18 cellular contexts compared by ENCODE assay signal in genomic region chr15:28913171-28913765, GRCh38. TPM values are rescaled to one million over a fixed set of nuclear protein-coding genes. Genes with fewer than 3 reads are reported as not detected.
A peak's percentile ranks its signal among the peaks of the same experiment; 100 is the strongest.
DNase-seq lines count a peak whose midpoint lies in the region; TF ChIP-seq lines count a peak whose summit lies in the region.
"Had no signal": no experiment of that assay in that cellular context is flagged by ENCODE, and none has a peak within 500 bp of the region (broad histone marks: within the 10 kb centered on the region; RNA-seq: fewer than 3 reads in every experiment).

No MANE protein-coding gene starts in this region.

- H3K27ac Mint-ChIP-seq in activated naive CD4-positive, alpha-beta T cell treated with anti-CD3 and anti-CD28 coated beads for 36 hours, result no peak overlapping the region
- H3K27ac Mint-ChIP-seq in glutamatergic neuron (ENCODE audit: unreplicated experiment), result peak overlapping the region; percentile 99
- H3K27ac Mint-ChIP-seq: activated CD4-positive, alpha-beta T cell treated with anti-CD3 and anti-CD28 coated beads, Interleukin-2, amount 10 ng/mL, durations not matched to agents 7 days and 5 days; activated T-helper 1 cell treated with anti-CD3 and anti-CD28 coated beads, Interleukin-12 subunit alpha, Interleukin-12 subunit beta, Interleukin-2, Interleukin-4 antibody, amounts not matched to agents 30 ng/mL and 10 ng/mL and 1 ng/mL, durations not matched to agents 14 hours and 24 hours and 36 hours had no signal

- H3K27me3 ChIP-seq in SK-N-SH (ENCODE audit: insufficient read depth), result no peaks in the 10 kb centered on the region
- H3K27me3 ChIP-seq in smooth muscle cell (ENCODE audit: low read depth), result no peaks in the 10 kb centered on the region
- H3K27me3 ChIP-seq: body of pancreas, thyroid gland had no signal

- peaks cover 2% of the 10 kb centered on the region for H3K36me3 Mint-ChIP-seq in activated naive CD4-positive, alpha-beta T cell treated with anti-CD3 and anti-CD28 coated beads for 36 hours (ENCODE audit: low read depth)
- peaks cover 4% of the 10 kb centered on the region for H3K36me3 Mint-ChIP-seq in glutamatergic neuron (ENCODE audit: unreplicated experiment)

- no peaks in the 10 kb centered on the region for H3F3A ChIP-seq in SK-N-SH (replicated peaks; ENCODE audit: insufficient read depth)
- H3F3A ChIP-seq in smooth muscle cell (ENCODE audit: low read depth), result no peaks in the 10 kb centered on the region

- TF ChIP-seq EP300 in SK-N-SH (IDR thresholded peaks at IDR 0.05; ENCODE audit: borderline replicate concordance in 1 of 2, low read depth in 1 of 2, low read length in 1 of 2), result no peak

- peaks cover 39% of the 10 kb centered on the region for H3K4me1 Mint-ChIP-seq in activated naive CD4-positive, alpha-beta T cell treated with anti-CD3 and anti-CD28 coated beads for 36 hours (ENCODE audit: low read depth)
- peaks cover 53% of the 10 kb centered on the region for H3K4me1 Mint-ChIP-seq in glutamatergic neuron (ENCODE audit: low read depth, unreplicated experiment)

- H2AFZ ChIP-seq in SK-N-SH (ENCODE audit: low read depth) (no peak overlapping the region), smooth muscle cell (ENCODE audit: low read depth) (no peak overlapping the region)

- WGBS in SK-N-SH (ENCODE audit: low lambda C conversion rate), result 90% methylated on average over 6 of the region's 9 CpGs
- WGBS in smooth muscle cell (ENCODE audit: low lambda C conversion rate), result 95% methylated on average over 9 of the region's 9 CpGs

- H3K9me3 ChIP-seq in SK-N-SH (no peaks in the 10 kb centered on the region), smooth muscle cell (replicated peaks; ENCODE audit: low read depth) (no peaks in the 10 kb centered on the region)
- H3K9me3 ChIP-seq: body of pancreas, thyroid gland had no signal

- no peaks in the 10 kb centered on the region for H3K9me3 Mint-ChIP-seq in activated naive CD4-positive, alpha-beta T cell treated with anti-CD3 and anti-CD28 coated beads for 36 hours
- H3K9me3 Mint-ChIP-seq in glutamatergic neuron (ENCODE audit: unreplicated experiment), result peaks cover 8% of the 10 kb centered on the region
- H3K9me3 Mint-ChIP-seq: activated CD4-positive, alpha-beta T cell treated with anti-CD3 and anti-CD28 coated beads, Interleukin-2, amount 10 ng/mL, durations not matched to agents 7 days and 5 days; activated T-helper 1 cell treated with anti-CD3 and anti-CD28 coated beads, Interleukin-12 subunit alpha, Interleukin-12 subunit beta, Interleukin-2, Interleukin-4 antibody, amounts not matched to agents 30 ng/mL and 10 ng/mL and 1 ng/mL, durations not matched to agents 14 hours and 24 hours and 36 hours had no signal

- CTCF ChIA-PET in activated naive CD4-positive, alpha-beta T cell treated with anti-CD3 and anti-CD28 coated beads for 36 hours (lab: Charles Lee), result interaction anchor here (1.8 to 2.3 kb wide), 2 partner anchors 8 to 11 kb away, joined by 5 to 6 read pairs; no protein-coding TSS in a partner anchor
- CTCF ChIA-PET in SK-N-SH (lab: Yijun Ruan, JAX), result interaction anchor here (0.6 to 3.3 kb wide), 17 partner anchors 8 to 177 kb away, joined by 3 to 18 read pairs (median 4); partner anchors contain the start of gene APBA2

- H3K4me3 Mint-ChIP-seq in activated naive CD4-positive, alpha-beta T cell treated with anti-CD3 and anti-CD28 coated beads for 36 hours, result no peak overlapping the region
- peak overlapping the region; percentile 25 for H3K4me3 Mint-ChIP-seq in glutamatergic neuron (ENCODE audit: unreplicated experiment)
- H3K4me3 Mint-ChIP-seq: activated CD4-positive, alpha-beta T cell treated with anti-CD3 and anti-CD28 coated beads, Interleukin-2, amount 10 ng/mL, durations not matched to agents 7 days and 5 days; activated T-helper 1 cell treated with anti-CD3 and anti-CD28 coated beads, Interleukin-12 subunit alpha, Interleukin-12 subunit beta, Interleukin-2, Interleukin-4 antibody, amounts not matched to agents 30 ng/mL and 10 ng/mL and 1 ng/mL, durations not matched to agents 14 hours and 24 hours and 36 hours had no signal

- intact Hi-C loops in activated naive CD4-positive, alpha-beta T cell treated with anti-CD3 and anti-CD28 coated beads for 36 hours (cut with micrococcal nuclease), result no loop called here

- TF ChIP-seq RAD21 in SK-N-SH (IDR thresholded peaks at IDR 0.05; ENCODE audit: low read length), result peak; percentile 51

- peaks cover 0 to 52% of the 10 kb centered on the region in 2 experiments; a peak in 2 of 4 replicates for H3K4me1 ChIP-seq in SK-N-SH (ENCODE audit: control insufficient read depth in 1 of 2, insufficient read depth in 2 of 2, low read depth in 1 of 2, low read length in 1 of 2)
- peaks cover 9% of the 10 kb centered on the region for H3K4me1 ChIP-seq in smooth muscle cell (ENCODE audit: low read depth)
- H3K4me1 ChIP-seq: thyroid gland had no signal

- H4K20me1 ChIP-seq in SK-N-SH (ENCODE audit: insufficient read depth), result no peaks in the 10 kb centered on the region
- H4K20me1 ChIP-seq in smooth muscle cell (ENCODE audit: low read depth), result no peaks in the 10 kb centered on the region

- POLR2A ChIA-PET in SK-N-SH (lab: Yijun Ruan, JAX), result interaction anchor here (1.9 to 2.6 kb wide), 2 partner anchors 10 to 27 kb away, joined by 6 to 33 read pairs; partner anchors contain the start of gene APBA2

- no peak for TF ChIP-seq CTCF in SK-N-SH (IDR thresholded peaks at IDR 0.05)
- TF ChIP-seq CTCF in glutamatergic neuron (IDR thresholded peaks at IDR 0.05; ENCODE audit: partially characterized antibody, unreplicated experiment), result peak; percentile 45
- TF ChIP-seq CTCF in smooth muscle cell (IDR thresholded peaks at IDR 0.05; ENCODE audit: borderline replicate concordance, insufficient read depth, poor library complexity, severe bottlenecking), result peak; percentile 8

- H3K4me3 ChIP-seq in SK-N-SH (ENCODE audit: low read depth in 2 of 2, low read length in 1 of 2) (no peak overlapping the region), smooth muscle cell (no peak overlapping the region)
- H3K4me3 ChIP-seq: body of pancreas, thyroid gland had no signal

- H3K27me3 Mint-ChIP-seq in activated naive CD4-positive, alpha-beta T cell treated with anti-CD3 and anti-CD28 coated beads for 36 hours (ENCODE audit: low read depth), result no peaks in the 10 kb centered on the region
- H3K27me3 Mint-ChIP-seq in glutamatergic neuron (ENCODE audit: unreplicated experiment), result peaks cover 4% of the 10 kb centered on the region
- H3K27me3 Mint-ChIP-seq: activated CD4-positive, alpha-beta T cell treated with anti-CD3 and anti-CD28 coated beads, Interleukin-2, amount 10 ng/mL, durations not matched to agents 7 days and 5 days had no signal

- H3K79me2 ChIP-seq in SK-N-SH (ENCODE audit: insufficient read depth) (no peaks in the 10 kb centered on the region), smooth muscle cell (ENCODE audit: low read depth) (no peaks in the 10 kb centered on the region)

- no peak overlapping the region for H3K9ac ChIP-seq in SK-N-SH
- no peak overlapping the region for H3K9ac ChIP-seq in smooth muscle cell (ENCODE audit: low read depth)

- H3K9me2 ChIP-seq in SK-N-SH, result no peaks in the 10 kb centered on the region

- H3K36me3 ChIP-seq in SK-N-SH (replicated peaks in 1 of 2; ENCODE audit: control insufficient read depth in 1 of 2, insufficient read depth in 2 of 2, low read length in 1 of 2) (no peaks in the 10 kb centered on the region), smooth muscle cell (ENCODE audit: low read depth) (no peaks in the 10 kb centered on the region)
- H3K36me3 ChIP-seq: thyroid gland had no signal

- H3K27ac ChIP-seq in SK-N-SH (ENCODE audit: low read depth in 2 of 2, low read length in 1 of 2) (peak overlapping the region in 1 of 2 experiments; percentile 88; a peak in 2 of 4 replicates), smooth muscle cell (ENCODE audit: low read depth) (no peak overlapping the region)
- H3K27ac ChIP-seq: body of pancreas, thyroid gland had no signal

- no peak overlapping the region for H3K4me2 ChIP-seq in SK-N-SH
- no peak overlapping the region for H3K4me2 ChIP-seq in smooth muscle cell

- peak; percentile 2 for DNase-seq in activated naive CD4-positive, alpha-beta T cell treated with anti-CD3 and anti-CD28 coated beads for 36 hours
- no peak for DNase-seq in activated naive CD4-positive, alpha-beta T cell (lab: John Stamatoyannopoulos, UW)
- DNase-seq in SK-N-SH (peak; percentile 58), glutamatergic neuron (no peak), smooth muscle cell (lab: John Stamatoyannopoulos, UW; ENCODE audit: unreplicated experiment) (no peak), NCI-H526 treated with DMSO at 0.1 percent for 48 hours (lab: John Stamatoyannopoulos, UW) (no peak), hippocampal formation (lab: John Stamatoyannopoulos, UW) (no peak)
- no peak for DNase-seq in activated CD4-positive, alpha-beta T cell treated with anti-CD3 and anti-CD28 coated beads for 48 hours
- DNase-seq: ACHN; activated CD4-positive, alpha-beta T cell treated with anti-CD3 and anti-CD28 coated beads, Interleukin-2, amount 10 ng/mL, durations not matched to agents 7 days and 5 days; body of pancreas; Calu3; hypothalamus; NCI-H1048; NCI-H345; nucleus accumbens had no signal

TF ChIP-seq in SK-N-SH, 30 proteins besides CTCF, POLR2A, EP300 and RAD21:
- TF ChIP-seq, protein P1, sequence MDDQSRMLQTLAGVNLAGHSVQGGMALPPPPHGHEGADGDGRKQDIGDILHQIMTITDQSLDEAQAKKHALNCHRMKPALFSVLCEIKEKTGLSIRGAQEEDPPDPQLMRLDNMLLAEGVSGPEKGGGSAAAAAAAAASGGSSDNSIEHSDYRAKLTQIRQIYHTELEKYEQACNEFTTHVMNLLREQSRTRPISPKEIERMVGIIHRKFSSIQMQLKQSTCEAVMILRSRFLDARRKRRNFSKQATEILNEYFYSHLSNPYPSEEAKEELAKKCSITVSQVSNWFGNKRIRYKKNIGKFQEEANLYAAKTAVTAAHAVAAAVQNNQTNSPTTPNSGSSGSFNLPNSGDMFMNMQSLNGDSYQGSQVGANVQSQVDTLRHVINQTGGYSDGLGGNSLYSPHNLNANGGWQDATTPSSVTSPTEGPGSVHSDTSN (IDR thresholded peaks at IDR 0.05), result no peak
- peak; percentile 25; the same call in 1 of the 2 replicates for TF ChIP-seq SMC3 (IDR thresholded peaks at IDR 0.05; ENCODE audit: low read depth, low read length)

RNA-seq across cellular contexts. Expression of gene APBA2, which starts 27.5 kb away (rescaled TPM):
- total RNA-seq in activated naive CD4-positive, alpha-beta T cell treated with anti-CD3 and anti-CD28 coated beads for 36 hours, result 10 to 100 TPM; 16.2 to 18.3 TPM
- 12.7 and 14.0 TPM in 2 replicates for polyA plus RNA-seq in SK-N-SH (2012; rRNA removed)
- 7.1 and 10.1 TPM in 2 replicates for polyA plus RNA-seq in SK-N-SH (2012; cell fraction: cytosol; rRNA removed)
- polyA plus RNA-seq in SK-N-SH (2012; cell fraction: nucleus; rRNA removed), result 25.3 and 26.2 TPM in 2 replicates
- total RNA-seq in glutamatergic neuron (ENCODE audit: unreplicated experiment), result 166 TPM
- total RNA-seq in smooth muscle cell, result 10.2 and 13.6 TPM in 2 replicates
- 14.9 and 23.1 TPM in 2 replicates for polyA plus RNA-seq in smooth muscle cell
- total RNA-seq: Calu3 had no signal

Comparison
In these comparisons a context has a peak if more than half of its experiments do, and no peak if none do; other contexts are left out.
1. DNase-seq: peak in activated naive CD4-positive, alpha-beta T cell treated with anti-CD3 and anti-CD28 coated beads for 36 hours (single experiment) and SK-N-SH (single experiment); none in activated naive CD4-positive, alpha-beta T cell (0 of 4), glutamatergic neuron (single experiment), smooth muscle cell (single experiment), NCI-H526 treated with DMSO at 0.1 percent for 48 hours (single experiment), hippocampal formation (0 of 2) and activated CD4-positive, alpha-beta T cell treated with anti-CD3 and anti-CD28 coated beads for 48 hours (single experiment).